ENCODE assay signal across 7 cellular contexts in genomic region chr18:68648191-68648590, GRCh38.
"Had no signal": no experiment of that assay in that cellular context is flagged by ENCODE, and none has a peak within 500 bp of the region (broad histone marks: within the 10 kb centered on the region; RNA-seq: fewer than 3 reads in every experiment).

No MANE protein-coding gene starts in this region.

- H3K4me3 ChIP-seq: GM23248, HAP-1 had no signal

- H2AFZ ChIP-seq: GM23248 had no signal

- H3K27ac ChIP-seq: GM23248, HL-60 had no signal

- H3K4me1 ChIP-seq: HAP-1 had no signal

- H3K36me3 ChIP-seq: HAP-1 had no signal

- FAIRE-seq: HepG2 had no signal

- H3K9ac ChIP-seq: GM23248 had no signal

- H3K9me3 ChIP-seq: HAP-1 had no signal

- DNase-seq: GM23248, GOT3, H7, HFFc6 had no signal
